Comparison of ENCODE assay signal across 8 cellular contexts in genomic region chr15:59688888-59689625, GRCh38. TPM values are rescaled to one million over a fixed set of nuclear protein-coding genes. Genes with fewer than 3 reads are reported as not detected.
DNase-seq lines count a peak whose midpoint lies in the region; ATAC-seq and TF ChIP-seq lines count a peak whose summit lies in the region.

TSS of gene BNIP2 (minus strand) at chr15:59689320. CDS start at chr15:59682457, 6,863 bp downstream.

- H3K27me3 Mint-ChIP-seq in activated T-cell treated with anti-CD3 and anti-CD28 coated beads, Interleukin-2, amount 50 U/mL, for 4 hours (ENCODE audit: low read depth), result no peaks in the 10 kb centered on the region

- in situ Hi-C loops in Panc1 (cut with HindIII; ENCODE audit: low pct_unique_long_range_greater_than_20kb, low sequenced_read_pairs), result no loop called here

- POLR2A ChIA-PET in Panc1 (lab: Charles Lee), result interaction anchor here (0.6 kb wide), 2 partner anchors 28 to 652 kb away, joined by 3 to 9 read pairs; no protein-coding TSS in a partner anchor

- intact Hi-C loops in Panc1 (cut with micrococcal nuclease; ENCODE audit: unreplicated experiment), result no loop called here

- peaks cover 49% of the 10 kb centered on the region for H3K4me1 Mint-ChIP-seq in activated T-cell treated with anti-CD3 and anti-CD28 coated beads, Interleukin-2, amount 50 U/mL, for 4 hours (ENCODE audit: low read depth)

- BruUV-seq in Panc1 (replicated peaks; lab: Mats Ljungman, UMichigan), result no TSS peak

- peak within 1 kb of the TSS; percentile 98 for H3K4me3 Mint-ChIP-seq in activated T-cell treated with anti-CD3 and anti-CD28 coated beads, Interleukin-2, amount 50 U/mL, for 4 hours

- no peak for TF ChIP-seq CTCF in Panc1 (IDR thresholded peaks at IDR 0.05)

- H3K4me3 ChIP-seq in Panc1 (ENCODE audit: low read depth in 2 of 2, low read length in 2 of 2) (peak within 1 kb of the TSS; percentile 80 to 90), esophagus (ENCODE audit: low read depth in 1 of 2, low read length in 2 of 2) (peak within 1 kb of the TSS; percentile 68 to 98), muscle layer of colon (ENCODE audit: low read depth in 1 of 2, low read length in 2 of 2) (peak within 1 kb of the TSS; percentile 80 to 92)

- no peaks in the 10 kb centered on the region for H3K9me3 Mint-ChIP-seq in activated T-cell treated with anti-CD3 and anti-CD28 coated beads, Interleukin-2, amount 50 U/mL, for 4 hours

- DNase-seq in DMS153 (lab: John Stamatoyannopoulos, UW) (peak; percentile 89), KG1 (lab: John Stamatoyannopoulos, UW) (peak; percentile 94), Panc1 (ENCODE audit: low read depth, low spot score) (peak; percentile 91)
- peak; percentile 99 for DNase-seq in activated T-cell treated with anti-CD3 and anti-CD28 coated beads, Interleukin-2, amount 50 U/mL, for 4 hours
- DNase-seq in stimulated activated CD8-positive, alpha-beta memory T cell treated with anti-CD3 and anti-CD28 coated beads, Interleukin-7, amount 100 ng/mL, for 24 hours (ENCODE audit: low read depth), result peak; percentile 98

- H3K27me3 ChIP-seq in Panc1 (ENCODE audit: control insufficient read depth, insufficient read depth, low read length) (no peaks in the 10 kb centered on the region), esophagus (ENCODE audit: control insufficient read depth in 1 of 2, insufficient read depth in 2 of 2, low read length in 2 of 2) (no peaks in the 10 kb centered on the region), muscle layer of colon (ENCODE audit: control insufficient read depth in 1 of 2, insufficient read depth in 2 of 2, low read length in 2 of 2) (no peaks in the 10 kb centered on the region)

- H3K4me1 ChIP-seq in Panc1 (ENCODE audit: control insufficient read depth, insufficient read depth, low read length) (peaks cover 23% of the 10 kb centered on the region), esophagus (ENCODE audit: control insufficient read depth in 2 of 2, insufficient read depth in 2 of 2, low read length in 1 of 2) (no peaks in the 10 kb centered on the region), muscle layer of colon (ENCODE audit: insufficient read depth, low read length) (peaks cover 23% of the 10 kb centered on the region)

- H3K27ac ChIP-seq in Panc1 (ENCODE audit: low read length) (peak within 1 kb of the TSS; percentile 92), esophagus (ENCODE audit: low read depth in 2 of 2, low read length in 1 of 2) (peak within 1 kb of the TSS; percentile 99), muscle layer of colon (ENCODE audit: low read depth, low read length) (peak within 1 kb of the TSS; percentile 97)

- H3K9me3 ChIP-seq in Panc1 (ENCODE audit: control insufficient read depth, insufficient read depth, low read depth, low read length) (no peaks in the 10 kb centered on the region), esophagus (ENCODE audit: control insufficient read depth in 2 of 2, insufficient read depth in 1 of 2, low read depth in 1 of 2, low read length in 1 of 2) (no peaks in the 10 kb centered on the region), muscle layer of colon (ENCODE audit: low read length) (no peaks in the 10 kb centered on the region)

- H3K36me3 ChIP-seq in Panc1 (ENCODE audit: control insufficient read depth, insufficient read depth, low read length) (no peaks in the 10 kb centered on the region; the same call in 1 of the 2 replicates), esophagus (ENCODE audit: control insufficient read depth in 2 of 2, insufficient read depth in 2 of 2, low read length in 1 of 2) (no peaks in the 10 kb centered on the region), muscle layer of colon (ENCODE audit: insufficient read depth, low read length) (peaks cover 4% of the 10 kb centered on the region)

- CTCF ChIA-PET in Panc1 (lab: Charles Lee), result interaction anchor here (0.6 kb wide), 1 partner anchor 755 kb away, joined by 3 read pairs; no protein-coding TSS in a partner anchor

- 0 to 1% methylated on average over 55 to 74 of the region's 74 CpGs for WGBS in esophagus, 2 donors

- ATAC-seq in GM21619 (IDR thresholded peaks at IDR 0.05; ENCODE audit: unreplicated experiment) (peak; percentile 81), Panc1 (peak; percentile 97)
- ATAC-seq in activated T-cell treated with anti-CD3 and anti-CD28 coated beads, Interleukin-2, amount 50 U/mL, for 4 hours, result peak; percentile 86 to 91

- H3K36me3 Mint-ChIP-seq in activated T-cell treated with anti-CD3 and anti-CD28 coated beads, Interleukin-2, amount 50 U/mL, for 4 hours (ENCODE audit: insufficient read depth), result peaks cover 10% of the 10 kb centered on the region

- H3K9ac ChIP-seq in muscle layer of colon (ENCODE audit: low read length), result peak within 1 kb of the TSS; percentile 96

RNA-seq across cellular contexts. Expression of gene BNIP2, which starts in this region (rescaled TPM):
- 70.7 TPM for total RNA-seq in Panc1 (2021; ENCODE audit: unreplicated experiment)
- 44.5 TPM for polyA plus RNA-seq in Panc1 (2012; ENCODE audit: insufficient read length)
- total RNA-seq in activated T-cell treated with anti-CD3 and anti-CD28 coated beads, Interleukin-2, amount 50 U/mL, for 4 hours, result 10 to 100 TPM; 55.6 to 66.3 (median 56.3) TPM
- polyA plus RNA-seq in esophagus, result 10 to 100 TPM; 24.3 to 27.8 TPM

Comparison
In these comparisons a context has a peak if more than half of its experiments do, and no peak if none do; other contexts are left out.
1. Peak in every context shown above with its lines: DNase-seq, ATAC-seq, H3K4me3 ChIP-seq and H3K27ac ChIP-seq.